9 cellular contexts compared by ENCODE assay signal in genomic region chr17:70919241-70919640, GRCh38.
"Had no signal": no experiment of that assay in that cellular context is flagged by ENCODE, and none has a peak within 500 bp of the region (broad histone marks: within the 10 kb centered on the region; RNA-seq: fewer than 3 reads in every experiment).

No MANE protein-coding gene starts in this region.

- H3K9me3 ChIP-seq: HAP-1 had no signal

- H3K27ac ChIP-seq: GM23248, KMS-11 had no signal

- H3K9ac ChIP-seq: GM23248, KMS-11 had no signal

- H3K4me3 ChIP-seq: GM23248, HAP-1 had no signal

- H3K36me3 ChIP-seq: HAP-1 had no signal

- H3K4me3 Mint-ChIP-seq: IgD-negative memory B cell had no signal

- H3K36me3 Mint-ChIP-seq: IgD-negative memory B cell had no signal

- H3K4me2 ChIP-seq: KMS-11 had no signal

- H3K27ac Mint-ChIP-seq: IgD-negative memory B cell had no signal

- H2AFZ ChIP-seq: GM23248 had no signal

- ATAC-seq: HCT116 had no signal

- H3K4me1 ChIP-seq: HAP-1 had no signal

- DNase-seq: GM23248, GOT3, H7, KBM-7 had no signal

- FAIRE-seq: HTR-8/SVneo had no signal

- H3K27me3 Mint-ChIP-seq: IgD-negative memory B cell had no signal

- H3K4me1 Mint-ChIP-seq: IgD-negative memory B cell had no signal
